ENCODE assay signal across 20 cellular contexts in genomic region chr3:39100500-39100886, GRCh38. TPM values are rescaled to one million over a fixed set of nuclear protein-coding genes. Genes with fewer than 3 reads are reported as not detected.
"Had no signal": no experiment of that assay in that cellular context is flagged by ENCODE, and none has a peak within 500 bp of the region (broad histone marks: within the 10 kb centered on the region; RNA-seq: fewer than 3 reads in every experiment).

No MANE protein-coding gene starts in this region.

- H3K27me3 Mint-ChIP-seq: activated CD4-positive, alpha-beta memory T cell treated with anti-CD3 and anti-CD28 coated beads for 36 hours; activated CD4-positive, alpha-beta T cell treated with anti-CD3 and anti-CD28 coated beads for 36 hours; activated CD4-positive, alpha-beta T cell treated with anti-CD3 and anti-CD28 coated beads, Interleukin-2, amount 10 ng/mL, durations not matched to agents 24 days and 14 days; activated CD8-positive, alpha-beta memory T cell treated with anti-CD3 and anti-CD28 coated beads, Interleukin-2, amount 10 ng/mL, durations not matched to agents 7 days and 5 days; activated naive CD4-positive, alpha-beta T cell treated with anti-CD3 and anti-CD28 coated beads, Interleukin-2, amount 10 ng/mL, durations not matched to agents 7 days and 5 days; activated naive CD8-positive, alpha-beta T cell had no signal

- H3K27ac ChIP-seq: cardiac muscle cell, colonic mucosa, epithelial cell of prostate had no signal

- H3K4me3 Mint-ChIP-seq: activated CD4-positive, alpha-beta memory T cell treated with anti-CD3 and anti-CD28 coated beads for 36 hours; activated CD4-positive, alpha-beta T cell treated with anti-CD3 and anti-CD28 coated beads for 36 hours; activated CD4-positive, alpha-beta T cell treated with anti-CD3 and anti-CD28 coated beads, Interleukin-2, amount 10 ng/mL, durations not matched to agents 24 days and 14 days; activated CD8-positive, alpha-beta memory T cell treated with anti-CD3 and anti-CD28 coated beads, Interleukin-2, amount 10 ng/mL, durations not matched to agents 7 days and 5 days; activated CD8-positive, alpha-beta T cell treated with anti-CD3 and anti-CD28 coated beads, Interleukin-2, amount 10 ng/mL, durations not matched to agents 7 days and 5 days; activated naive CD4-positive, alpha-beta T cell treated with anti-CD3 and anti-CD28 coated beads, Interleukin-2, amount 10 ng/mL, durations not matched to agents 7 days and 5 days; activated naive CD8-positive, alpha-beta T cell; activated T-cell treated with anti-CD3 and anti-CD28 coated beads, Interleukin-2, amount 50 U/mL, for 72 hours had no signal

- H3K4me1 ChIP-seq: colonic mucosa had no signal

- DNase-seq: activated CD4-positive, CD25-positive, alpha-beta regulatory T cell treated with anti-CD3 and anti-CD28 coated beads, Interleukin-2, amount 50 U/mL, for 72 hours; amniotic stem cell; cerebellar nuclear complex; esophagus squamous epithelium; foreskin melanocyte; heart right ventricle had no signal

- H3K27me3 ChIP-seq: body of pancreas, cardiac muscle cell, colonic mucosa, esophagus squamous epithelium, gastroesophageal sphincter, heart right ventricle had no signal

- H3K9me3 ChIP-seq: body of pancreas, colonic mucosa, esophagus squamous epithelium, gastroesophageal sphincter, heart right ventricle had no signal

- H3K27ac Mint-ChIP-seq: activated CD4-positive, alpha-beta memory T cell treated with anti-CD3 and anti-CD28 coated beads for 36 hours; activated CD4-positive, alpha-beta T cell treated with anti-CD3 and anti-CD28 coated beads for 36 hours; activated CD4-positive, alpha-beta T cell treated with anti-CD3 and anti-CD28 coated beads, Interleukin-2, amount 10 ng/mL, durations not matched to agents 24 days and 14 days; activated CD8-positive, alpha-beta memory T cell treated with anti-CD3 and anti-CD28 coated beads, Interleukin-2, amount 10 ng/mL, durations not matched to agents 7 days and 5 days; activated CD8-positive, alpha-beta T cell treated with anti-CD3 and anti-CD28 coated beads, Interleukin-2, amount 10 ng/mL, durations not matched to agents 7 days and 5 days; activated naive CD4-positive, alpha-beta T cell treated with anti-CD3 and anti-CD28 coated beads, Interleukin-2, amount 10 ng/mL, durations not matched to agents 7 days and 5 days; activated naive CD8-positive, alpha-beta T cell; activated T-helper 2 cell treated with anti-CD3 and anti-CD28 coated beads, Interferon-gamma antibody, Interleukin-2, Interleukin-4, amounts not matched to agents 10 μg/mL and 5 μg/mL and 100 μg/mL, durations not matched to agents 14 hours and 24 hours and 36 hours had no signal

- ATAC-seq: gastroesophageal sphincter had no signal

- H3K36me3 Mint-ChIP-seq: activated CD8-positive, alpha-beta memory T cell treated with anti-CD3 and anti-CD28 coated beads, Interleukin-2, amount 10 ng/mL, durations not matched to agents 7 days and 5 days had no signal

- H3K4me3 ChIP-seq: body of pancreas, cardiac muscle cell, colonic mucosa, esophagus squamous epithelium, gastroesophageal sphincter, heart right ventricle had no signal

- H3K9me3 Mint-ChIP-seq: activated CD4-positive, alpha-beta memory T cell treated with anti-CD3 and anti-CD28 coated beads for 36 hours; activated CD4-positive, alpha-beta T cell treated with anti-CD3 and anti-CD28 coated beads, Interleukin-2, amount 10 ng/mL, durations not matched to agents 24 days and 14 days; activated naive CD4-positive, alpha-beta T cell treated with anti-CD3 and anti-CD28 coated beads, Interleukin-2, amount 10 ng/mL, durations not matched to agents 7 days and 5 days; activated T-cell treated with anti-CD3 and anti-CD28 coated beads, Interleukin-2, amount 50 U/mL, for 72 hours; activated T-helper 2 cell treated with anti-CD3 and anti-CD28 coated beads, Interferon-gamma antibody, Interleukin-2, Interleukin-4, amounts not matched to agents 10 μg/mL and 5 μg/mL and 100 μg/mL, durations not matched to agents 14 hours and 24 hours and 36 hours had no signal

RNA-seq across cellular contexts. Expression of gene SCN11A, which starts 48.7 kb away (rescaled TPM):
- total RNA-seq: activated CD4-positive, alpha-beta T cell treated with anti-CD3 and anti-CD28 coated beads, Interleukin-2, amount 10 ng/mL, durations not matched to agents 24 days and 14 days; activated CD8-positive, alpha-beta T cell treated with anti-CD3 and anti-CD28 coated beads, Interleukin-2, amount 10 ng/mL, durations not matched to agents 7 days and 5 days had no signal
